ENCODE assay signal across 8 cellular contexts in the genomic region with DNA sequence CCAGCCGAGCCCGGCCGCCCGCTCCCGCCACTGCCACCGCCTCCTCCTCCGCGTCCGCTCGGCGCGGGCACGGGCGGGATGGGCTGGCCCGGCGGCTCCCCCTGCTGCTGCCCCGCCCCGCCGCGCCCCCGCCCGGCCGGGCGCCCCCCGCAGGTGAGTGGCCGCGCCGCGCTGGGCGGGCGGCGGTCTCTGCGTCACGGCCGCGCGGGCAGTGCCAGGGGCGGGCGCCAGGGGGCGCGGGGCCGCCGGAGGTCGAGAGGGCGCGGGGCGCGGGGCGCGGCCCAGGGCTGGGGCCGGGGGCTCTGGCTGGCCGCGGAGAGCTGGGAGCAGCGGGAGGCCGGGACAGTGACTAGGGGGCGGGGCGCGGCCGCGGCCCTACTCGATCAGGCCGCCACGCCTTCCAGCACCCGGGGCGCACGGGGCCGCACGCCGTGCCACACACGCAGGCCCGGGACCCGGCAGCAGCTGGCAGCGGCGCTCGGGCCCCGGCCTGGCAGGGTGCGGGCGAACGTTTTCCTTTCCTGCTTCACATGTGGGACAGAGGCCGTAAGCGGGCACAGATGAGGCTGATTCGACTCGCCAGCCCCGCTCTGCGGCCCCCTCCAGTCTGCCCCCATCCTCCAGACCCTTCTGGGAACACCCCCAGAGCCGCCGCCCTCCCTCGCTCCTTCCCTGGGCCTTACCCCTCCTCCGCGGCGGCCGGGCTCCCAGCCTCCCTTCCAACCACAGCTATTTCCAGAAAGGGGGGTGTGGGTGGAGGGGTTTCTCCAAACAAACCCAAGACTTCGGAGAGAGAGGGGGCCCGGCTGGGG.
DNase-seq lines count a peak whose midpoint lies in the region; ATAC-seq and TF ChIP-seq lines count a peak whose summit lies in the region.

No MANE protein-coding gene starts in this region.

- peak overlapping the region; percentile 98 to 100 (median 99) for H3K27ac Mint-ChIP-seq in nephron
- H3K27ac Mint-ChIP-seq in stimulated activated naive CD8-positive, alpha-beta T cell treated with anti-CD3 and anti-CD28 coated beads, Interleukin-15, amount 100 ng/mL, for 72 hours = no peak overlapping the region

- peaks cover 77% of the 10 kb centered on the region for H3K4me1 Mint-ChIP-seq in nephron
- H3K4me1 Mint-ChIP-seq in stimulated activated naive CD8-positive, alpha-beta T cell treated with anti-CD3 and anti-CD28 coated beads, Interleukin-15, amount 100 ng/mL, for 72 hours = peaks cover 63% of the 10 kb centered on the region

- peak overlapping the region; percentile 88 to 92 (median 91) for H3K4me3 Mint-ChIP-seq in nephron
- H3K4me3 Mint-ChIP-seq in stimulated activated naive CD8-positive, alpha-beta T cell treated with anti-CD3 and anti-CD28 coated beads, Interleukin-15, amount 100 ng/mL, for 72 hours = peak overlapping the region; percentile 64 to 75

- DNase-seq in 8988T (peak; percentile 91), NOMO-1 treated with dmso at 0.1 percent for 144 hours (lab: John Stamatoyannopoulos, UW; ENCODE audit: unreplicated experiment) (peak; percentile 25), fibroblast of peridontal ligament (ENCODE audit: extremely low read depth) (peak; percentile 81)
- peak; percentile 44 to 70 for DNase-seq in activated T-helper 1 cell treated with anti-CD3 and anti-CD28 coated beads, Interleukin-2, amount 50 U/mL, for 16 hours (ENCODE audit: low read depth in 1 of 2, low spot score in 1 of 2)
- peak; percentile 69 to 75 for DNase-seq in stimulated activated naive CD8-positive, alpha-beta T cell treated with anti-CD3 and anti-CD28 coated beads, Interleukin-15, amount 100 ng/mL, for 72 hours

- ATAC-seq in GM18519 (IDR thresholded peaks at IDR 0.05; ENCODE audit: low FRiP score, unreplicated experiment) (peak; percentile 44), HG03159 (IDR thresholded peaks at IDR 0.05; ENCODE audit: unreplicated experiment) (peak; percentile 67)
- ATAC-seq in stimulated activated naive CD8-positive, alpha-beta T cell treated with anti-CD3 and anti-CD28 coated beads, Interleukin-15, amount 100 ng/mL, for 72 hours = peak; percentile 78

- peaks cover 5% of the 10 kb centered on the region for H3K36me3 Mint-ChIP-seq in nephron (ENCODE audit: low read depth)

- peaks cover 6% of the 10 kb centered on the region for H3K27me3 Mint-ChIP-seq in nephron (ENCODE audit: low read depth)
- peaks cover 26% of the 10 kb centered on the region for H3K27me3 Mint-ChIP-seq in stimulated activated naive CD8-positive, alpha-beta T cell treated with anti-CD3 and anti-CD28 coated beads, Interleukin-15, amount 100 ng/mL, for 72 hours

- peak in 1 of 3 experiments; percentile 8 for TF ChIP-seq CTCF in nephron (IDR thresholded peaks at IDR 0.05; ENCODE audit: unreplicated experiment in 3 of 3)

- no peaks in the 10 kb centered on the region for H3K9me3 Mint-ChIP-seq in nephron
- no peaks in the 10 kb centered on the region for H3K9me3 Mint-ChIP-seq in stimulated activated naive CD8-positive, alpha-beta T cell treated with anti-CD3 and anti-CD28 coated beads, Interleukin-15, amount 100 ng/mL, for 72 hours

Comparison
In these comparisons a context has a peak if more than half of its experiments do, and no peak if none do; other contexts are left out.
1. Peak in every context shown above with its lines: DNase-seq and ATAC-seq.
2. DNase-seq: peak in every context shown above with its lines; median percentile 91 in 8988T; 81 in fibroblast of peridontal ligament; 72 in stimulated activated naive CD8-positive, alpha-beta T cell treated with anti-CD3 and anti-CD28 coated beads, Interleukin-15, amount 100 ng/mL, for 72 hours; 57 in activated T-helper 1 cell treated with anti-CD3 and anti-CD28 coated beads, Interleukin-2, amount 50 U/mL, for 16 hours; 25 in NOMO-1 treated with dmso at 0.1 percent for 144 hours.
3. H3K27ac Mint-ChIP-seq: peak in nephron (3 of 3); none in stimulated activated naive CD8-positive, alpha-beta T cell treated with anti-CD3 and anti-CD28 coated beads, Interleukin-15, amount 100 ng/mL, for 72 hours (0 of 2).